Comparison of ENCODE assay signal across 16 cellular contexts in the genomic region with DNA sequence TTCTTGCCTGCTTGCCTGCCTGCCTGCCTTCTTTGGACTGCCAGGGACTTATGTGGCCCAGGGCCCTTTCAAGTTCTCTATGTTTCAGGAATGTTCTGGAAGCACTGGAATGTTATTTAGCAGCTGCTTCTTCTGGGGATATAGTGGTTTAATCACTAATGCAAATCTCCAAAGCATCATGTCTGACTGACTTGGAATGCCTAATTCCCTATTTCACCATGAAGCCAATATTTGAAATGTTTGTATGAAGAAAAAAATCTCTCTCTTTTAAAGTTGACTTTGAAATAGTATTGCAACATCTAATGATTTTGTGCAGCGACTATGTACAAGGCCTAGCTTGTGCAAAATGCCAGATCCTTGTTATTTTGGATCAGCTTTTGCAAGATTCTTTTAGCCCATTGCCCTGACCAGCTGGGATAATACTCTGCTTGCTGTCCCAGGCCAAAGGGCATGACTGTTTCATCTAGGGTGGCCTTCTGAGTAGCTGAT.
DNase-seq lines count a peak whose midpoint lies in the region; ATAC-seq lines count a peak whose summit lies in the region.
"Had no signal": no experiment of that assay in that cellular context is flagged by ENCODE, and none has a peak within 500 bp of the region (broad histone marks: within the 10 kb centered on the region; RNA-seq: fewer than 3 reads in every experiment).

No MANE protein-coding gene starts in this region.

- H3K4me3 ChIP-seq in aorta (ENCODE audit: low read length in 2 of 2) = no peak overlapping the region
- H3K4me3 ChIP-seq: BLaER1 treated with 17β-estradiol and CSF1 and Interleukin-3, amounts not matched to agents 10 nM and 100 nM; stomach had no signal

- ATAC-seq in Right ventricle myocardium superior (ENCODE audit: poor library complexity) (peak; percentile 77), aorta (ENCODE audit: low FRiP score) (peak; percentile 49), HG03469 (IDR thresholded peaks at IDR 0.05; ENCODE audit: unreplicated experiment) (no peak)
- ATAC-seq: T-helper 17 cell had no signal

- H3K27ac ChIP-seq in aorta (ENCODE audit: low read depth in 1 of 2, low read length in 2 of 2) = no peak overlapping the region
- H3K27ac ChIP-seq: BLaER1 treated with 17β-estradiol and CSF1 and Interleukin-3, amounts not matched to agents 10 nM and 100 nM had no signal

- peak; percentile 48 for DNase-seq in amniotic epithelial cell (ENCODE audit: low read depth)
- DNase-seq in Right ventricle myocardium superior = no peak
- peak; percentile 11 for DNase-seq in mucosa of gallbladder (ENCODE audit: low spot score)
- DNase-seq in aorta = no peak
- no peak for DNase-seq in activated gamma-delta T cell treated with Interleukin-2 at 50 U/mL for 16 hours
- no peak for DNase-seq in DMS153 (lab: John Stamatoyannopoulos, UW)
- DNase-seq: activated B cell treated with CpG ODN at 0.5 μM for 24 hours, cerebellar nuclear complex, endodermal cell, MV-4-11, NCI-H2029 treated with DMSO at 0.1 percent for 48 hours, SHP77, stomach, T-helper 17 cell had no signal

- intact Hi-C loops in Right ventricle myocardium superior (cut with DNase I) = no loop called here
- intact Hi-C loops in aorta (cut with DNase I) = loop anchor here (10.0 kb wide), 2 partner anchors 202 to 688 kb away; partner anchors contain the start of gene RND3 (in 1 of the 2)

- H3K4me1 ChIP-seq in aorta (ENCODE audit: control insufficient read depth in 1 of 2, insufficient read depth in 2 of 2, low read length in 2 of 2) = no peaks in the 10 kb centered on the region

- H3K9me3 ChIP-seq in aorta (ENCODE audit: control insufficient read depth, low read length) = no peaks in the 10 kb centered on the region

- WGBS in aorta, 2 donors = 41 to 67% methylated on average over 1 of the region's 1 CpG

- H3K36me3 ChIP-seq in aorta (ENCODE audit: control insufficient read depth in 1 of 2, insufficient read depth in 2 of 2, low read length in 1 of 2) = no peaks in the 10 kb centered on the region
- H3K36me3 ChIP-seq: BLaER1 treated with 17β-estradiol and CSF1 and Interleukin-3, amounts not matched to agents 10 nM and 100 nM; stomach had no signal

- no peaks in the 10 kb centered on the region for H3K27me3 ChIP-seq in aorta (ENCODE audit: control insufficient read depth in 1 of 2, insufficient read depth in 2 of 2, low read length in 1 of 2)
- H3K27me3 ChIP-seq: BLaER1 treated with 17β-estradiol and CSF1 and Interleukin-3, amounts not matched to agents 10 nM and 100 nM; stomach had no signal

Comparison
In these comparisons a context has a peak if more than half of its experiments do, and no peak if none do; other contexts are left out.
1. DNase-seq: peak in amniotic epithelial cell (single experiment) and mucosa of gallbladder (single experiment); none in Right ventricle myocardium superior (single experiment), aorta (0 of 2), activated gamma-delta T cell treated with Interleukin-2 at 50 U/mL for 16 hours (single experiment) and DMS153 (single experiment).